In genomic region chr6:149923327-149923986, GRCh38 we compare ENCODE assay signal across 8 cellular contexts. TPM values are rescaled to one million over a fixed set of nuclear protein-coding genes. Genes with fewer than 3 reads are reported as not detected.
A peak's percentile ranks its signal among the peaks of the same experiment; 100 is the strongest.
DNase-seq lines count a peak whose midpoint lies in the region; ATAC-seq and TF ChIP-seq lines count a peak whose summit lies in the region.

No MANE protein-coding gene starts in this region.

- H3K4me3 ChIP-seq in BLaER1 (0 out of 2 replicates have a peak overlapping the region, but pooled peaks have one; percentile 19), Panc1 (ENCODE audit: low read depth in 2 of 2, low read length in 2 of 2) (peak overlapping the region; percentile 67 to 75), epithelial cell of proximal tubule (ENCODE audit: low read depth, low read length) (peak overlapping the region; percentile 64), neuronal stem cell (ENCODE audit: low read length in 2 of 2) (peak overlapping the region; percentile 53 to 56)

- no peak overlapping the region for H3K4ac ChIP-seq in neuronal stem cell (ENCODE audit: low read length)

- H4K8ac ChIP-seq in neuronal stem cell (ENCODE audit: low read depth, low read length), result no peak overlapping the region

- peak; percentile 3; the same call in 1 of the 2 replicates for ATAC-seq in Panc1

- H3K9ac ChIP-seq in BLaER1 (no peak overlapping the region), neuronal stem cell (ENCODE audit: low read depth, low read length, poor library complexity) (no peak overlapping the region)

- CTCF ChIA-PET in Panc1 (lab: Charles Lee), result no interaction called here

- no peak overlapping the region for H2AK5ac ChIP-seq in neuronal stem cell (ENCODE audit: low read depth, low read length)

- H3K4me2 ChIP-seq in BLaER1 (no peak overlapping the region), neuronal stem cell (ENCODE audit: insufficient read depth, low read length, poor library complexity, severe bottlenecking) (peak overlapping the region; percentile 91)

- no peak overlapping the region for H3K27ac ChIP-seq in BLaER1
- no peak overlapping the region for H3K27ac ChIP-seq in Panc1 (ENCODE audit: low read length)
- H3K27ac ChIP-seq in neuronal stem cell (replicated peaks; ENCODE audit: low read length), result no peak overlapping the region

- peaks cover 83% of the 10 kb centered on the region for H3K27me3 ChIP-seq in BLaER1
- H3K27me3 ChIP-seq in Panc1 (ENCODE audit: control insufficient read depth, insufficient read depth, low read length), result no peaks in the 10 kb centered on the region
- peaks cover 27 to 66% (median 59%) of the 10 kb centered on the region in 3 experiments for H3K27me3 ChIP-seq in neuronal stem cell (ENCODE audit: control insufficient read depth in 3 of 3, insufficient read depth in 3 of 3, low read depth in 1 of 3, low read length in 3 of 3)

- no TSS peak for BruUV-seq in Panc1 (replicated peaks; lab: Mats Ljungman, UMichigan)

- peaks cover 4% of the 10 kb centered on the region; the same call in 1 of the 2 replicates for H4K20me1 ChIP-seq in BLaER1

- H3K18ac ChIP-seq in neuronal stem cell (ENCODE audit: low read length), result no peak overlapping the region

- POLR2A ChIA-PET in Panc1 (lab: Charles Lee), result no interaction called here

- H4K91ac ChIP-seq in neuronal stem cell (ENCODE audit: low read depth, low read length, poor library complexity), result no peak overlapping the region

- TF ChIP-seq CTCF in Panc1 (IDR thresholded peaks at IDR 0.05) (no peak), epithelial cell of proximal tubule (conservative IDR thresholded peaks at IDR 0.05; ENCODE audit: low read depth, low read length) (no peak), GM20000 (IDR thresholded peaks at IDR 0.05; ENCODE audit: extremely low read depth, missing control alignments) (no peak)

- H3K4me1 ChIP-seq in BLaER1, result peaks cover 10% of the 10 kb centered on the region; the same call in 1 of the 2 replicates
- H3K4me1 ChIP-seq in Panc1 (ENCODE audit: control insufficient read depth, insufficient read depth, low read length), result 0 out of 2 replicates have a peak, but pooled peaks cover 3% of the 10 kb centered on the region
- peaks cover 5 to 8% of the 10 kb centered on the region in 2 donors for H3K4me1 ChIP-seq in neuronal stem cell (ENCODE audit: control insufficient read depth in 2 of 2, insufficient read depth in 1 of 2, low read depth in 1 of 2, low read length in 2 of 2)

- H2BK15ac ChIP-seq in neuronal stem cell (ENCODE audit: low read length), result no peak overlapping the region

- peaks cover 38% of the 10 kb centered on the region for H3K9me3 ChIP-seq in BLaER1
- no peaks in the 10 kb centered on the region for H3K9me3 ChIP-seq in Panc1 (ENCODE audit: control insufficient read depth, insufficient read depth, low read depth, low read length)
- peaks cover 2 to 5% of the 10 kb centered on the region in 2 donors for H3K9me3 ChIP-seq in neuronal stem cell (replicated peaks in 1 of 2; ENCODE audit: control insufficient read depth in 2 of 2, insufficient read depth in 1 of 2, low read depth in 1 of 2, low read length in 2 of 2)

- DNase-seq in Panc1 (ENCODE audit: low read depth, low spot score), result no peak
- no peak for DNase-seq in epithelial cell of proximal tubule (ENCODE audit: low read depth)
- no peak for DNase-seq in neuronal stem cell (ENCODE audit: low spot score)
- no peak for DNase-seq in nucleus accumbens (lab: John Stamatoyannopoulos, UW)
- DNase-seq in GM20000 (ENCODE audit: low spot score), result no peak
- DNase-seq in NCI-H524 (lab: John Stamatoyannopoulos, UW), result no peak
- DNase-seq in putamen (ENCODE audit: low spot score), result no peak

- intact Hi-C loops in Panc1 (cut with micrococcal nuclease; ENCODE audit: unreplicated experiment), result loop anchor here (10.0 kb wide), 1 partner anchor 59 kb away; the partner anchor contains the start of gene LRP11

- H2BK120ac ChIP-seq in neuronal stem cell (ENCODE audit: low read depth, low read length), result no peak overlapping the region

- WGBS in neuronal stem cell (ENCODE audit: extremely low coverage in 2 of 2, insufficient read length in 2 of 2, insufficient replicate concordance in 1 of 2), 2 donors, result no CpG with 5 or more reads among the region's 33 CpGs

- peak overlapping the region; percentile 98 for H2AFZ ChIP-seq in neuronal stem cell (ENCODE audit: low read length)

- no peak overlapping the region for H2BK12ac ChIP-seq in neuronal stem cell (ENCODE audit: low read length)

- H3K79me1 ChIP-seq in neuronal stem cell (ENCODE audit: low read depth, low read length), result no peaks in the 10 kb centered on the region

- H3K23ac ChIP-seq in neuronal stem cell (ENCODE audit: low read depth, low read length, poor library complexity), result no peak overlapping the region

- no peak overlapping the region for H2BK5ac ChIP-seq in neuronal stem cell (ENCODE audit: low read length)

- no peak overlapping the region for H3K14ac ChIP-seq in neuronal stem cell (ENCODE audit: low read length)

- in situ Hi-C loops in Panc1 (cut with HindIII; ENCODE audit: low pct_unique_long_range_greater_than_20kb, low sequenced_read_pairs), result no loop called here

- no peaks in the 10 kb centered on the region for H3K36me3 ChIP-seq in BLaER1
- H3K36me3 ChIP-seq in Panc1 (ENCODE audit: control insufficient read depth, insufficient read depth, low read length), result no peaks in the 10 kb centered on the region
- H3K36me3 ChIP-seq in neuronal stem cell (replicated peaks in 1 of 2; ENCODE audit: control insufficient read depth in 2 of 2, insufficient read depth in 2 of 2, low read length in 2 of 2), result no peaks in the 10 kb centered on the region

RNA-seq across cellular contexts. Expression of gene RAET1G, which starts 0.5 kb away (rescaled TPM):
- total RNA-seq in Panc1 (2021; ENCODE audit: unreplicated experiment) (1.2 TPM), epithelial cell of proximal tubule (0.43 TPM in 1 of 2 replicates, not detected in the other)
- polyA plus RNA-seq in Panc1 (2012; ENCODE audit: insufficient read length), result 1.4 TPM
- 0.04 TPM for polyA plus RNA-seq in neuronal stem cell (2013, experiment 1 of 2)
- not detected for polyA plus RNA-seq in neuronal stem cell (2013, experiment 2 of 2)

RNA-seq across cellular contexts. Expression of gene ULBP2, which starts 18.4 kb away (rescaled TPM):
- 0.69 TPM for total RNA-seq in Panc1 (2021; ENCODE audit: unreplicated experiment)
- 0.63 TPM for polyA plus RNA-seq in Panc1 (2012; ENCODE audit: insufficient read length)
- 5.3 and 16.0 TPM in 2 replicates for total RNA-seq in epithelial cell of proximal tubule
- not detected for polyA plus RNA-seq in neuronal stem cell (2013, experiment 1 of 2)
- 0.03 TPM for polyA plus RNA-seq in neuronal stem cell (2013, experiment 2 of 2)

RNA-seq across cellular contexts. Expression of gene RAET1E, which starts 25.5 kb away (rescaled TPM):
- 1.8 TPM for total RNA-seq in Panc1 (2021; ENCODE audit: unreplicated experiment)
- 0.33 TPM for polyA plus RNA-seq in Panc1 (2012; ENCODE audit: insufficient read length)
- not detected in 2 replicates for total RNA-seq in epithelial cell of proximal tubule
- polyA plus RNA-seq in neuronal stem cell (2013, experiment 1 of 2), result not detected
- not detected for polyA plus RNA-seq in neuronal stem cell (2013, experiment 2 of 2)

RNA-seq across cellular contexts. Expression of gene ULBP1, which starts 40.3 kb away (rescaled TPM):
- total RNA-seq in Panc1 (2021; ENCODE audit: unreplicated experiment) (3.1 TPM), epithelial cell of proximal tubule (0.23 and 0.94 TPM in 2 replicates)
- 5.4 TPM for polyA plus RNA-seq in Panc1 (2012; ENCODE audit: insufficient read length)
- polyA plus RNA-seq in neuronal stem cell (2013, experiment 1 of 2), result 2.0 TPM
- polyA plus RNA-seq in neuronal stem cell (2013, experiment 2 of 2), result 2.1 TPM

RNA-seq across cellular contexts. Expression of gene LRP11, which starts 59.3 kb away (rescaled TPM):
- total RNA-seq in Panc1 (2021; ENCODE audit: unreplicated experiment) (151 TPM), epithelial cell of proximal tubule (41.7 and 54.5 TPM in 2 replicates)
- polyA plus RNA-seq in Panc1 (2012; ENCODE audit: insufficient read length), result 102 TPM
- polyA plus RNA-seq in neuronal stem cell (2013, experiment 1 of 2), result 4.7 TPM
- 4.9 TPM for polyA plus RNA-seq in neuronal stem cell (2013, experiment 2 of 2)

Comparison
In these comparisons a context has a peak if more than half of its experiments do, and no peak if none do; other contexts are left out.
1. H3K4me3 ChIP-seq: peak in every context shown above with its lines; median percentile 71 in Panc1; 64 in epithelial cell of proximal tubule; 54 in neuronal stem cell; 19 in BLaER1.